ENCODE assay signal across 1 cellular context in the genomic region with DNA sequence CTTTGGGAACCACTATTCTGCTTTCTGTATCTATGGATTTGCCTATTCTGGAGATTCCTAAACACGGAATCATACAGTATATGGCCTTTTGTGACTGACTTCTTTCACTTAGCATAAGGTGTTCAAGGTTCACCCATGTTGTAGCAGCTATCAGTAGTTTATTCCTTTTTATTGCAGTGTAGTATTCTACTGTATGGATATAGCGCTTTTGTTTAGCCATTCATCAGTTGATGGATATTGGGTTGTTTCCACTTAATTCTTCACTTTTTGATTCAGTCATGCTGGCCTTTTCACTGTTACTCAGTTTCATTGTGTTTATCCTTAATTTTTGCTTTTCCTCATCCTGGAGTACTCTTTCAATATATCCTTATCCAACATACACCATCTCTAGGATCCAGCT.
A peak's percentile ranks its signal among the peaks of the same experiment; 100 is the strongest.
TF ChIP-seq lines count a peak whose summit lies in the region.

No MANE protein-coding gene starts in this region.

TF ChIP-seq in HEK293, 187 proteins besides CTCF, POLR2A, EP300 and RAD21:
- TF ChIP-seq ZNF10 (tag by site-specific recombination; IDR thresholded peaks at IDR 0.05) (peak; percentile 66; the same call in 1 of the 2 replicates), ZNF121 (tag by site-specific recombination; IDR thresholded peaks at IDR 0.05) (no peak), ZNF146 (tag by site-specific recombination; IDR thresholded peaks at IDR 0.05) (peak; percentile 82)
